ENCODE assay signal across 8 cellular contexts in genomic region chr11:61816736-61817455, GRCh38. TPM values are rescaled to one million over a fixed set of nuclear protein-coding genes. Genes with fewer than 3 reads are reported as not detected.
DNase-seq lines count a peak whose midpoint lies in the region; ATAC-seq lines count a peak whose summit lies in the region.

TSS of gene FADS1 (minus strand) at chr11:61817003. CDS start at chr11:61816929, 74 bp downstream.

- H3K9me3 Mint-ChIP-seq in naive thymus-derived CD8-positive, alpha-beta T cell, result no peaks in the 10 kb centered on the region
- no peaks in the 10 kb centered on the region for H3K9me3 Mint-ChIP-seq in stimulated activated naive CD8-positive, alpha-beta T cell treated with anti-CD3 and anti-CD28 coated beads, Interleukin-15, Interleukin-2, amounts not matched to agents 100 ng/mL and 50 ng/mL, for 24 hours

- H3K4me1 Mint-ChIP-seq in naive thymus-derived CD8-positive, alpha-beta T cell, result peaks cover 12 to 22% (median 16%) of the 10 kb centered on the region in 4 donors
- peaks cover 17% of the 10 kb centered on the region for H3K4me1 Mint-ChIP-seq in stimulated activated naive CD8-positive, alpha-beta T cell treated with anti-CD3 and anti-CD28 coated beads, Interleukin-15, Interleukin-2, amounts not matched to agents 100 ng/mL and 50 ng/mL, for 24 hours (ENCODE audit: low read depth)

- POLR2A ChIA-PET in naive thymus-derived CD8-positive, alpha-beta T cell (lab: Charles Lee), result interaction anchor here (1.0 to 1.1 kb wide), 2 partner anchors 20 to 150 kb away, joined by 3 to 4 read pairs; partner anchors contain the start of gene FTH1

- DNase-seq in DMS 273 treated with DMSO at 0.1 percent for 48 hours (lab: John Stamatoyannopoulos, UW), result peak; percentile 70
- DNase-seq in Kasumi-1 (lab: John Stamatoyannopoulos, UW), result peak; percentile 91 to 92
- peak; percentile 99 for DNase-seq in RPMI8226
- DNase-seq in activated T-helper 9 cell treated with anti-CD3 and anti-CD28 coated beads, Interleukin-2, amount 50 U/mL, for 16 hours (ENCODE audit: low read depth), result peak; percentile 69
- peak; percentile 91 for DNase-seq in fibroblast of peridontal ligament (ENCODE audit: extremely low read depth)
- DNase-seq in naive thymus-derived CD8-positive, alpha-beta T cell, result peak; percentile 54 to 79 (median 60)

- ATAC-seq in GM21529 (IDR thresholded peaks at IDR 0.05; ENCODE audit: unreplicated experiment), result peak; percentile 42
- ATAC-seq in naive thymus-derived CD8-positive, alpha-beta T cell, result peak; percentile 65 to 69

- H3K27me3 Mint-ChIP-seq in naive thymus-derived CD8-positive, alpha-beta T cell, result peaks cover 4 to 37% (median 16%) of the 10 kb centered on the region in 5 donors
- H3K27me3 Mint-ChIP-seq in stimulated activated naive CD8-positive, alpha-beta T cell treated with anti-CD3 and anti-CD28 coated beads, Interleukin-15, Interleukin-2, amounts not matched to agents 100 ng/mL and 50 ng/mL, for 24 hours, result peaks cover 20% of the 10 kb centered on the region

- H3K27ac Mint-ChIP-seq in naive thymus-derived CD8-positive, alpha-beta T cell, result peak within 1 kb of the TSS in 9 of 10 donors; percentile 40 to 93 (median 85)
- peak within 1 kb of the TSS; percentile 40 for H3K27ac Mint-ChIP-seq in stimulated activated naive CD8-positive, alpha-beta T cell treated with anti-CD3 and anti-CD28 coated beads, Interleukin-15, Interleukin-2, amounts not matched to agents 100 ng/mL and 50 ng/mL, for 24 hours

- H3K36me3 Mint-ChIP-seq in naive thymus-derived CD8-positive, alpha-beta T cell, result no peaks in the 10 kb centered on the region
- H3K36me3 Mint-ChIP-seq in stimulated activated naive CD8-positive, alpha-beta T cell treated with anti-CD3 and anti-CD28 coated beads, Interleukin-15, Interleukin-2, amounts not matched to agents 100 ng/mL and 50 ng/mL, for 24 hours (ENCODE audit: low read depth), result peaks cover 9% of the 10 kb centered on the region

- H3K4me3 Mint-ChIP-seq in naive thymus-derived CD8-positive, alpha-beta T cell, result peak within 1 kb of the TSS; percentile 80 to 97 (median 92)
- H3K4me3 Mint-ChIP-seq in stimulated activated naive CD8-positive, alpha-beta T cell treated with anti-CD3 and anti-CD28 coated beads, Interleukin-15, Interleukin-2, amounts not matched to agents 100 ng/mL and 50 ng/mL, for 24 hours, result peak within 1 kb of the TSS; percentile 90

RNA-seq across cellular contexts. Expression of gene FADS1, which starts in this region (rescaled TPM):
- total RNA-seq in naive thymus-derived CD8-positive, alpha-beta T cell, result under 1 TPM; 0.55 to 0.60 TPM
- polyA plus RNA-seq in naive thymus-derived CD8-positive, alpha-beta T cell, result 1 to 10 TPM in 2 of 3 donors, not detected in 1; 1.7 to 4.7 TPM

Comparison
In these comparisons a context has a peak if more than half of its experiments do, and no peak if none do; other contexts are left out.
1. Peak in every context shown above with its lines: DNase-seq and ATAC-seq.